In the genomic region with DNA sequence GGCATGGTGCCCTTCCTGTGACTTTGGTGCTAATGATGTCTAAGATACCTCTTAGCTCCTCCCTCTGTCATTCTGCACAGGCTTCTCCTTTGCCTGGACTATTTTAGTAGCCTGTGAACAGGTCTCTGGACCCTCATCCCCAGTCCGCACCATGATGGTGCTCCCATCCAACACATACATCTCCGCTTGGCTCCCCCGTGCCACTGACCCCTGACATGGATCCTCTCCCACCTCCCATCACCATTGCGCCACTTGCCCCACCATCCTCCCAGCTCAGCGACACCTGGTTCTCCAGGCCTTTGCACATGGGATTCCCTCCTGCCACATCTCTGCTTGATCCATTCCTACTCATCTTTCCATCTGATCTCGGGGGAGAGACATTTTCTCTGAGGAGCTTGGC, we compare ENCODE assay signal across 23 cellular contexts. TPM values are rescaled to one million over a fixed set of nuclear protein-coding genes. Genes with fewer than 3 reads are reported as not detected.
A peak's percentile ranks its signal among the peaks of the same experiment; 100 is the strongest.
DNase-seq lines count a peak whose midpoint lies in the region; ATAC-seq and TF ChIP-seq lines count a peak whose summit lies in the region.
"Had no signal": no experiment of that assay in that cellular context is flagged by ENCODE, and none has a peak within 500 bp of the region (broad histone marks: within the 10 kb centered on the region; RNA-seq: fewer than 3 reads in every experiment).

No MANE protein-coding gene starts in this region.

- intact Hi-C loops in aorta (cut with DNase I), result no loop called here

- H3K27ac ChIP-seq in neural progenitor cell, result no peak overlapping the region
- no peak overlapping the region for H3K27ac ChIP-seq in aorta (ENCODE audit: low read depth in 1 of 2, low read length in 2 of 2)
- no peak overlapping the region for H3K27ac ChIP-seq in right atrium auricular region
- H3K27ac ChIP-seq: heart right ventricle, PC-9, SK-N-MC, upper lobe of right lung had no signal

- H3K4me1 ChIP-seq in neural progenitor cell (no peaks in the 10 kb centered on the region), aorta (ENCODE audit: control insufficient read depth in 1 of 2, insufficient read depth in 2 of 2, low read length in 2 of 2) (no peaks in the 10 kb centered on the region), right atrium auricular region (no peaks in the 10 kb centered on the region)
- H3K4me1 ChIP-seq: upper lobe of right lung had no signal

- H3K4me2 ChIP-seq in neural progenitor cell, result no peak overlapping the region
- H3K4me2 ChIP-seq: GM23338, PC-9 had no signal

- no peak overlapping the region for H2AFZ ChIP-seq in neural progenitor cell (replicated peaks)
- H2AFZ ChIP-seq: GM23338, PC-9 had no signal

- H3K27ac Mint-ChIP-seq in activated naive CD4-positive, alpha-beta T cell treated with anti-CD3 and anti-CD28 coated beads, Interleukin-2, amount 50 U/mL, for 72 hours, result peak overlapping the region; percentile 66 to 93
- peak overlapping the region; percentile 83 for H3K27ac Mint-ChIP-seq in activated naive CD8-positive, alpha-beta T cell treated with anti-CD3 and anti-CD28 coated beads, Interleukin-2, amount 50 U/mL, for 24 hours
- H3K27ac Mint-ChIP-seq in neural progenitor cell, result peak overlapping the region; percentile 30
- H3K27ac Mint-ChIP-seq: CD8-positive, alpha-beta T cell; endodermal cell; GM23338 had no signal

- H3K9me3 ChIP-seq in neural progenitor cell (ENCODE audit: low read depth) (no peaks in the 10 kb centered on the region), aorta (ENCODE audit: control insufficient read depth, low read length) (peaks cover 1% of the 10 kb centered on the region), right atrium auricular region (peaks cover 0 to 6% of the 10 kb centered on the region in 2 donors)
- H3K9me3 ChIP-seq: upper lobe of right lung had no signal

- H3K27me3 ChIP-seq in neural progenitor cell (no peaks in the 10 kb centered on the region), aorta (ENCODE audit: control insufficient read depth in 1 of 2, insufficient read depth in 2 of 2, low read length in 1 of 2) (no peaks in the 10 kb centered on the region), right atrium auricular region (no peaks in the 10 kb centered on the region)
- H3K27me3 ChIP-seq: upper lobe of right lung had no signal

- no peak for ATAC-seq in activated naive CD4-positive, alpha-beta T cell treated with anti-CD3 and anti-CD28 coated beads, Interleukin-2, amount 50 U/mL, for 72 hours
- no peak for ATAC-seq in activated naive CD8-positive, alpha-beta T cell treated with anti-CD3 and anti-CD28 coated beads, Interleukin-2, amount 50 U/mL, for 24 hours
- ATAC-seq in aorta (ENCODE audit: low FRiP score) (no peak), HG03159 (IDR thresholded peaks at IDR 0.05; ENCODE audit: unreplicated experiment) (no peak)
- ATAC-seq: CD8-positive, alpha-beta T cell; GM23338; upper lobe of right lung had no signal

- H3K79me2 ChIP-seq in neural progenitor cell (ENCODE audit: low read depth), result no peaks in the 10 kb centered on the region

- TF ChIP-seq CTCF in neural progenitor cell (IDR thresholded peaks at IDR 0.05) (no peak), right atrium auricular region (IDR thresholded peaks at IDR 0.05) (no peak)

- peaks cover 6% of the 10 kb centered on the region for H3K27me3 Mint-ChIP-seq in activated naive CD8-positive, alpha-beta T cell treated with anti-CD3 and anti-CD28 coated beads, Interleukin-2, amount 50 U/mL, for 24 hours
- peaks cover 3% of the 10 kb centered on the region for H3K27me3 Mint-ChIP-seq in neural progenitor cell (ENCODE audit: insufficient read depth, low read depth)

- DNase-seq in activated naive CD4-positive, alpha-beta T cell treated with anti-CD3 and anti-CD28 coated beads, Interleukin-2, amount 50 U/mL, for 72 hours (ENCODE audit: low spot score in 2 of 2), result peak in 1 of 2 donors; percentile 40
- DNase-seq in activated naive CD4-positive, alpha-beta T cell treated with anti-CD3 and anti-CD28 coated beads, Interleukin-2, amount 50 U/mL, for 16 hours, result no peak
- DNase-seq in activated naive CD8-positive, alpha-beta T cell treated with anti-CD3 and anti-CD28 coated beads, Interleukin-2, amount 50 U/mL, for 24 hours, result peak; percentile 11
- DNase-seq in neural progenitor cell (ENCODE audit: low spot score), result no peak
- peak; percentile 16 to 40 for DNase-seq in aorta
- no peak for DNase-seq in right atrium auricular region (ENCODE audit: low spot score)
- DNase-seq in amniotic stem cell (lab: John Stamatoyannopoulos, UW), result no peak
- DNase-seq: cerebellar nuclear complex; DND-41; endodermal cell; heart right ventricle; mesenchymal stem cell; NCI-H146; NCI-H774; stimulated activated naive CD4-positive, alpha-beta T cell; T1000; upper lobe of right lung had no signal

- H3K36me3 ChIP-seq in neural progenitor cell (no peaks in the 10 kb centered on the region), aorta (ENCODE audit: control insufficient read depth in 1 of 2, insufficient read depth in 2 of 2, low read length in 1 of 2) (no peaks in the 10 kb centered on the region), right atrium auricular region (no peaks in the 10 kb centered on the region)
- H3K36me3 ChIP-seq: heart right ventricle, upper lobe of right lung had no signal

- 95% methylated on average over 6 of the region's 6 CpGs for WGBS in aorta, 2 donors

- H3K4me3 ChIP-seq in neural progenitor cell, result no peak overlapping the region
- H3K4me3 ChIP-seq in aorta (ENCODE audit: low read length in 2 of 2), result no peak overlapping the region
- no peak overlapping the region for H3K4me3 ChIP-seq in right atrium auricular region
- H3K4me3 ChIP-seq: GM23338, heart right ventricle, PC-9, SK-N-MC, upper lobe of right lung had no signal

- peak overlapping the region; percentile 34 for H3K4me3 Mint-ChIP-seq in activated naive CD8-positive, alpha-beta T cell treated with anti-CD3 and anti-CD28 coated beads, Interleukin-2, amount 50 U/mL, for 24 hours
- H3K4me3 Mint-ChIP-seq in neural progenitor cell, result no peak overlapping the region
- H3K4me3 Mint-ChIP-seq: CD8-positive, alpha-beta T cell; endodermal cell; GM23338 had no signal

- H3F3A ChIP-seq in neural progenitor cell (ENCODE audit: low read depth), result no peaks in the 10 kb centered on the region

- H4K20me1 ChIP-seq in neural progenitor cell (ENCODE audit: low read depth), result no peaks in the 10 kb centered on the region

- peaks cover 8 to 10% of the 10 kb centered on the region in 2 donors for H3K9me3 Mint-ChIP-seq in activated naive CD4-positive, alpha-beta T cell treated with anti-CD3 and anti-CD28 coated beads, Interleukin-2, amount 50 U/mL, for 72 hours
- peaks cover 16% of the 10 kb centered on the region for H3K9me3 Mint-ChIP-seq in activated naive CD8-positive, alpha-beta T cell treated with anti-CD3 and anti-CD28 coated beads, Interleukin-2, amount 50 U/mL, for 24 hours
- H3K9me3 Mint-ChIP-seq in neural progenitor cell, result peaks cover 13% of the 10 kb centered on the region

- no peak overlapping the region for H3K9ac ChIP-seq in neural progenitor cell

- H3K36me3 Mint-ChIP-seq in activated naive CD4-positive, alpha-beta T cell treated with anti-CD3 and anti-CD28 coated beads, Interleukin-2, amount 50 U/mL, for 72 hours, result peaks cover 10 to 12% of the 10 kb centered on the region in 2 donors
- H3K36me3 Mint-ChIP-seq in activated naive CD8-positive, alpha-beta T cell treated with anti-CD3 and anti-CD28 coated beads, Interleukin-2, amount 50 U/mL, for 24 hours (ENCODE audit: low read depth), result peaks cover 31% of the 10 kb centered on the region
- peaks cover 2% of the 10 kb centered on the region for H3K36me3 Mint-ChIP-seq in neural progenitor cell

- H3K4me1 Mint-ChIP-seq in activated naive CD8-positive, alpha-beta T cell treated with anti-CD3 and anti-CD28 coated beads, Interleukin-2, amount 50 U/mL, for 24 hours, result peaks cover 36% of the 10 kb centered on the region
- peaks cover 2% of the 10 kb centered on the region for H3K4me1 Mint-ChIP-seq in neural progenitor cell
- H3K4me1 Mint-ChIP-seq: endodermal cell had no signal

RNA-seq across cellular contexts. Expression of a gene that starts 33.9 kb away (rescaled TPM):
- total RNA-seq in activated naive CD4-positive, alpha-beta T cell treated with anti-CD3 and anti-CD28 coated beads, Interleukin-2, amount 50 U/mL, for 72 hours, result 100 to 1,000 TPM; 119 to 136 TPM
- total RNA-seq in neural progenitor cell (ENCODE audit: low replicate concordance), result 0.09 TPM in 1 of 2 replicates, not detected in the other
- total RNA-seq in aorta, result 1 to 10 TPM; 2.9 to 4.4 TPM
- 1 to 10 TPM; 1.1 to 1.3 TPM for polyA plus RNA-seq in aorta
- total RNA-seq in right atrium auricular region, result 1 to 10 TPM in 1 of 2 donors, under 1 TPM in 1; 0.48 to 2.3 TPM
- total RNA-seq: PC-9 had no signal
- polyA plus RNA-seq: neural cell had no signal

Comparison
In these comparisons a context has a peak if more than half of its experiments do, and no peak if none do; other contexts are left out.
1. DNase-seq: peak in activated naive CD8-positive, alpha-beta T cell treated with anti-CD3 and anti-CD28 coated beads, Interleukin-2, amount 50 U/mL, for 24 hours (single experiment) and aorta (2 of 2); none in activated naive CD4-positive, alpha-beta T cell treated with anti-CD3 and anti-CD28 coated beads, Interleukin-2, amount 50 U/mL, for 16 hours (single experiment), neural progenitor cell (single experiment), right atrium auricular region (single experiment) and amniotic stem cell (single experiment).
2. H3K27ac Mint-ChIP-seq: peak in every context shown above with its lines; median percentile 83 in activated naive CD8-positive, alpha-beta T cell treated with anti-CD3 and anti-CD28 coated beads, Interleukin-2, amount 50 U/mL, for 24 hours; 80 in activated naive CD4-positive, alpha-beta T cell treated with anti-CD3 and anti-CD28 coated beads, Interleukin-2, amount 50 U/mL, for 72 hours; 30 in neural progenitor cell.
3. RNA of a gene that starts 33.9 kb away (total RNA-seq): 119 to 136 TPM in activated naive CD4-positive, alpha-beta T cell treated with anti-CD3 and anti-CD28 coated beads, Interleukin-2, amount 50 U/mL, for 72 hours; 2.9 to 4.4 TPM in aorta, 0.48 to 2.3 TPM in right atrium auricular region and 0.09 TPM in neural progenitor cell; every median in the first group is over 10 times any median in the second.